ENCODE assay signal across 1 cellular context in the genomic region with DNA sequence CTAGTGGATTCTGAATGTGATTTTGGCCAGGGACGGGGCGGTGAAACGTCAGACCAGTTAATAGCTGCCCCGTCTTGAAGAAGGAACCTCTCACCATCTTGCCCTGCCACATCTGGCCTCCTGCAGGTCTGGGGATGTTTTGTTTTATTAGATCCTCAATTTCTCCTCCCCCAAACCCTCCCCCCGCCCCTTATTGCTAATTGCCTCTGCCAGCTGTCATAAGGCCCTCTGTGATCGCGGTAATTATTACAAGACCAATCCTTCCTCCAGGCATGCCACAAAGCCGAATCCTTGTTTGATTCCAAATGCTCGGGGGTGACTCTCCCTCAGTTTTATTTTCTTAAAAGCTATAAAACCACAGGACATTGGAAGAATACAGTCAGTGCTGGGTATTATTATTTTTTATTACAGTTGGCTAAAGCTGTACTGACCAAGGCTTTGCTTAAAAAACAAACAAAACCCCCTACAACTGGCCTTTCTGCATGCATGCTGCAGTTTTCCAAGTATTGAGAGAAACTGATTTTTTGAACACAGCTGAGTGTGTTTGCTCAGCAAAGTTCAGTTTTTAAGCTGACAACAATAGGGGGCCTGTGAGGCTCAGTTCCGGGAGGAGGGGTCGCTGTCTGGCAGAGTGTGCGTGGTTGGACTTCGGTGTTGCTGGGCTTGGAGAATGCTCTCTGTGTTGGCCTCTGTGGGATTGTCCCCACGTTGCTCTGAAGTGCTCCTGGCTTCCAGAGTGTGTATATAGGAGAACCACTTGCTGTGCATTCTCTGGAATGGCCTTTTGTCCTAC.
TF ChIP-seq lines count a peak whose summit lies in the region.

No MANE protein-coding gene starts in this region.

TF ChIP-seq in K562, 482 proteins besides CTCF, POLR2A, EP300 and RAD21 (continued from another document):
- TF ChIP-seq NKRF (IDR thresholded peaks at IDR 0.05; ENCODE audit: borderline replicate concordance) (0 out of 2 replicates have a peak, but pooled peaks have one; percentile 42), TBP (optimal IDR thresholded peaks at IDR 0.05; ENCODE audit: low read depth, low read length) (peak; percentile 71), ZNF668 (CRISPR knock-in tag; IDR thresholded peaks at IDR 0.05) (no peak), SFPQ (IDR thresholded peaks at IDR 0.05; ENCODE audit: low read depth, low read length) (no peak), MED1 (CRISPR knock-in tag; IDR thresholded peaks at IDR 0.05; ENCODE audit: borderline replicate concordance) (no peak), PHB (CRISPR knock-in tag; IDR thresholded peaks at IDR 0.05) (no peak), OTX1 (CRISPR knock-in tag; IDR thresholded peaks at IDR 0.05) (no peak), PHF21A (IDR thresholded peaks at IDR 0.05; ENCODE audit: borderline replicate concordance, low read depth) (no peak), FOXJ3 (CRISPR knock-in tag; IDR thresholded peaks at IDR 0.05) (no peak)
- TF ChIP-seq, protein P1, sequence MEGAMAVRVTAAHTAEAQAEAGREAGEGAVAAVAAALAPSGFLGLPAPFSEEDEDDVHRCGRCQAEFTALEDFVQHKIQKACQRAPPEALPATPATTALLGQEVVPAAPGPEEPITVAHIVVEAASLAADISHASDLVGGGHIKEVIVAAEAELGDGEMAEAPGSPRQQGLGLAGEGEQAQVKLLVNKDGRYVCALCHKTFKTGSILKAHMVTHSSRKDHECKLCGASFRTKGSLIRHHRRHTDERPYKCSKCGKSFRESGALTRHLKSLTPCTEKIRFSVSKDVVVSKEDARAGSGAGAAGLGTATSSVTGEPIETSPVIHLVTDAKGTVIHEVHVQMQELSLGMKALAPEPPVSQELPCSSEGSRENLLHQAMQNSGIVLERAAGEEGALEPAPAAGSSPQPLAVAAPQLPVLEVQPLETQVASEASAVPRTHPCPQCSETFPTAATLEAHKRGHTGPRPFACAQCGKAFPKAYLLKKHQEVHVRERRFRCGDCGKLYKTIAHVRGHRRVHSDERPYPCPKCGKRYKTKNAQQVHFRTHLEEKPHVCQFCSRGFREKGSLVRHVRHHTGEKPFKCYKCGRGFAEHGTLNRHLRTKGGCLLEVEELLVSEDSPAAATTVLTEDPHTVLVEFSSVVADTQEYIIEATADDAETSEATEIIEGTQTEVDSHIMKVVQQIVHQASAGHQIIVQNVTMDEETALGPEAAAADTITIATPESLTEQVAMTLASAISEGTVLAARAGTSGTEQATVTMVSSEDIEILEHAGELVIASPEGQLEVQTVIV (CRISPR knock-in tag; IDR thresholded peaks at IDR 0.05; ENCODE audit: borderline replicate concordance), result no peak
TF ChIP-seq in K562: peak in this region for 6.
